In genomic region chr2:118689033-118689432, GRCh38 we compare ENCODE assay signal across 4 cellular contexts.
"Had no signal": no experiment of that assay in that cellular context is flagged by ENCODE, and none has a peak within 500 bp of the region (broad histone marks: within the 10 kb centered on the region; RNA-seq: fewer than 3 reads in every experiment).

No MANE protein-coding gene starts in this region.

- H3K4me3 ChIP-seq: GM23338 had no signal

- H3K4me2 ChIP-seq: GM23338 had no signal

- DNase-seq: H9, HCEC 1CT, IMR-90 had no signal

- ATAC-seq: GM23338 had no signal
